Comparison of ENCODE assay signal across 8 cellular contexts in the genomic region with DNA sequence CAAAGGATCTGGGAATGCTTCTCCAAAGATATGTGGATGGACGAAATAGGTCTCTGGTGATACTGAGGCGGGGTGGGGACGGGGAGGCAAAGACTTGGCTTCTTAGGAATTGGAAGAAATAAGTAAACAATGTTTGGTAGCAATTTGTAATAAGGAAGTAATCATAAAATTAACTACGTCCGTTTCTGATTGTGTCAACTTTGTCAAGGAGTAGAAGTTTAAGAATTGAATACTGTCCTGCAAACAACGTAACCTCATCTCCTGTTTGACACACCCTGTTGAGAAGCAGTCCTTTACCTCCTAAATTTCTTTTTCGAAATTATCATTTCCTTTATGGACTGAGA. TPM values are rescaled to one million over a fixed set of nuclear protein-coding genes. Genes with fewer than 3 reads are reported as not detected.
DNase-seq lines count a peak whose midpoint lies in the region; ATAC-seq, FAIRE-seq and TF ChIP-seq lines count a peak whose summit lies in the region.

No MANE protein-coding gene starts in this region.

- H2AFZ ChIP-seq in H1 (ENCODE audit: low read length) (peak overlapping the region; percentile 92), neural progenitor cell (replicated peaks) (peak overlapping the region; percentile 68)

- H3K4me1 ChIP-seq in NT2/D1 (ENCODE audit: insufficient read depth, insufficient read length): no peaks in the 10 kb centered on the region
- H3K4me1 ChIP-seq in H1 (replicated peaks in 1 of 4; ENCODE audit: control insufficient read depth in 3 of 4, insufficient read depth in 4 of 4, low read length in 3 of 4): peaks cover 0 to 4% (median 0%) of the 10 kb centered on the region in 4 experiments; a peak in 1 of 7 replicates
- H3K4me1 ChIP-seq in neural progenitor cell: peaks cover 9% of the 10 kb centered on the region

- H3K27me3 Mint-ChIP-seq in CD4-positive, alpha-beta T cell: no peaks in the 10 kb centered on the region
- peaks cover 2% of the 10 kb centered on the region for H3K27me3 Mint-ChIP-seq in neural progenitor cell (ENCODE audit: insufficient read depth, low read depth)

- H3K27me3 ChIP-seq in CD4-positive, alpha-beta T cell (ENCODE audit: control insufficient read depth, insufficient read depth, low read length): no peaks in the 10 kb centered on the region
- H3K27me3 ChIP-seq in NT2/D1 (ENCODE audit: insufficient read depth, insufficient read length) (no peaks in the 10 kb centered on the region), H1 (replicated peaks in 1 of 4; ENCODE audit: control insufficient read depth in 3 of 4, extremely low read depth in 1 of 4, insufficient read depth in 3 of 4, low read length in 3 of 4) (no peaks in the 10 kb centered on the region), neural progenitor cell (no peaks in the 10 kb centered on the region)

- TF ChIP-seq CTCF in CD4-positive, alpha-beta T cell (IDR thresholded peaks at IDR 0.05): no peak
- TF ChIP-seq CTCF in H1 (IDR thresholded peaks at IDR 0.05; ENCODE audit: control extremely low read depth in 1 of 3, insufficient read depth in 1 of 3, low read depth in 1 of 3, low read length in 3 of 3): no peak
- no peak for TF ChIP-seq CTCF in neural progenitor cell (IDR thresholded peaks at IDR 0.05)

- H2AK5ac ChIP-seq in H1 (ENCODE audit: low read depth, low read length): no peak overlapping the region

- H3K23ac ChIP-seq in H1 (ENCODE audit: insufficient read length): no peak overlapping the region

- no peak for TF ChIP-seq POLR2A in H1 (IDR thresholded peaks at IDR 0.05; ENCODE audit: control extremely low read depth in 1 of 2, low read depth in 2 of 2, low read length in 2 of 2)

- TF ChIP-seq EP300 in H1 (IDR thresholded peaks at IDR 0.05; ENCODE audit: borderline replicate concordance in 1 of 2, low read depth in 2 of 2, low read length in 2 of 2): no peak

- H3K27ac Mint-ChIP-seq in CD4-positive, alpha-beta T cell: peak overlapping the region; percentile 91
- H3K27ac Mint-ChIP-seq in neural progenitor cell: peak overlapping the region; percentile 98

- peak overlapping the region; percentile 78 for H3K27ac ChIP-seq in CD4-positive, alpha-beta T cell (ENCODE audit: low read depth, low read length)
- H3K27ac ChIP-seq in H1 (ENCODE audit: low read depth, low read length) (peak overlapping the region; percentile 91), neural progenitor cell (peak overlapping the region; percentile 83)

- H3K18ac ChIP-seq in H1 (ENCODE audit: extremely low read depth, low read length): peak overlapping the region; percentile 7; the same call in 1 of the 2 replicates

- peak overlapping the region; percentile 89 for H2BK5ac ChIP-seq in H1 (ENCODE audit: low read depth, low read length)

- peak overlapping the region; percentile 96 for H3K4me3 Mint-ChIP-seq in CD4-positive, alpha-beta T cell
- peak overlapping the region; percentile 98 for H3K4me3 Mint-ChIP-seq in neural progenitor cell

- H3K4me3 ChIP-seq in NT2/D1 (ENCODE audit: insufficient read length, low read depth): peak overlapping the region; percentile 97
- H3K4me3 ChIP-seq in H1 (ENCODE audit: extremely low read depth in 1 of 4, insufficient read depth in 2 of 4, low read depth in 3 of 4, low read length in 4 of 4): peak overlapping the region; percentile 75 to 100 (median 98)
- peak overlapping the region; percentile 68 for H3K4me3 ChIP-seq in neural progenitor cell

- peaks cover 5% of the 10 kb centered on the region; the same call in 1 of the 2 replicates for H3K23me2 ChIP-seq in H1 (ENCODE audit: low read depth, low read length)

- H3K9ac ChIP-seq in NT2/D1 (ENCODE audit: insufficient read length, low read depth): peak overlapping the region; percentile 97
- peak overlapping the region; percentile 82 to 97 (median 92) for H3K9ac ChIP-seq in H1 (replicated peaks in 1 of 4; ENCODE audit: extremely low read depth in 1 of 4, low read depth in 3 of 4, low read length in 3 of 4)
- peak overlapping the region; percentile 80 for H3K9ac ChIP-seq in neural progenitor cell

- H3K4me2 ChIP-seq in H1 (ENCODE audit: insufficient read depth in 1 of 2, low read depth in 2 of 2, low read length in 2 of 2) (peak overlapping the region; percentile 71 to 91), neural progenitor cell (peak overlapping the region; percentile 87)

- peaks cover 53% of the 10 kb centered on the region for H3K36me3 Mint-ChIP-seq in CD4-positive, alpha-beta T cell (ENCODE audit: low read depth)
- peaks cover 22% of the 10 kb centered on the region for H3K36me3 Mint-ChIP-seq in neural progenitor cell

- H3K79me1 ChIP-seq in H1 (ENCODE audit: low read depth, low read length): no peaks in the 10 kb centered on the region

- H3K79me2 ChIP-seq in H1 (ENCODE audit: control insufficient read depth in 1 of 2, insufficient read depth in 2 of 2, low read length in 2 of 2) (peaks cover 0 to 14% of the 10 kb centered on the region in 2 experiments; a peak in 3 of 4 replicates), neural progenitor cell (ENCODE audit: low read depth) (peaks cover 37% of the 10 kb centered on the region)

- H3K9me3 ChIP-seq in CD4-positive, alpha-beta T cell (ENCODE audit: control insufficient read depth, low read length): no peaks in the 10 kb centered on the region
- H3K9me3 ChIP-seq in NT2/D1 (ENCODE audit: insufficient read depth, low read length) (no peaks in the 10 kb centered on the region), H1 (ENCODE audit: insufficient read depth in 2 of 2, low read depth in 1 of 2, low read length in 1 of 2) (no peaks in the 10 kb centered on the region), neural progenitor cell (ENCODE audit: low read depth) (no peaks in the 10 kb centered on the region)

- H4K5ac ChIP-seq in H1 (ENCODE audit: insufficient read length, low read depth, low read length): no peak overlapping the region

- FAIRE-seq in H1 (lab: Jason Lieb, UNC): no peak

- H2BK15ac ChIP-seq in H1 (ENCODE audit: low read length): no peak overlapping the region

- peaks cover 29% of the 10 kb centered on the region for H3K4me1 Mint-ChIP-seq in CD4-positive, alpha-beta T cell (ENCODE audit: low read depth)
- H3K4me1 Mint-ChIP-seq in neural progenitor cell: peaks cover 15% of the 10 kb centered on the region

- H3K36me3 ChIP-seq in NT2/D1 (ENCODE audit: insufficient read depth, insufficient read length, low read length) (peaks cover 38% of the 10 kb centered on the region), H1 (ENCODE audit: control insufficient read depth in 2 of 4, insufficient read depth in 4 of 4, low read length in 3 of 4) (peaks cover 7 to 36% (median 25%) of the 10 kb centered on the region in 4 experiments; a peak in 7 of 8 replicates), neural progenitor cell (peaks cover 18% of the 10 kb centered on the region)

- H4K8ac ChIP-seq in H1 (ENCODE audit: extremely low read depth, insufficient read depth, low read length): no peak overlapping the region

- H2BK120ac ChIP-seq in H1 (replicated peaks; ENCODE audit: low read depth, low read length): no peak overlapping the region

- no peak overlapping the region for H3K4ac ChIP-seq in H1 (replicated peaks; ENCODE audit: insufficient read length, low read depth, low read length)

- no peak for ATAC-seq in CD4-positive, alpha-beta T cell (ENCODE audit: poor library complexity)
- ATAC-seq in GM21360 (IDR thresholded peaks at IDR 0.05; ENCODE audit: unreplicated experiment) (no peak), HG03442 (IDR thresholded peaks at IDR 0.05; ENCODE audit: unreplicated experiment) (no peak), HG03457 (IDR thresholded peaks at IDR 0.05; ENCODE audit: unreplicated experiment) (no peak)

- peaks cover 13% of the 10 kb centered on the region for H3F3A ChIP-seq in neural progenitor cell (ENCODE audit: low read depth)

- 7% methylated on average over 7 of the region's 7 CpGs; no CpG with 5 or more reads in 1 of the 2 experiments for WGBS in H1 (ENCODE audit: extremely low coverage in 1 of 2, insufficient coverage in 1 of 2, insufficient read length in 1 of 2, insufficient replicate concordance in 2 of 2, low coverage in 1 of 2, low lambda C conversion rate in 2 of 2, missing lambda C conversion rate in 1 of 2), 2 experiments

- peak in 1 of 10 experiments; percentile 2 for DNase-seq in CD4-positive, alpha-beta T cell
- DNase-seq in NT2/D1 (ENCODE audit: low read depth, low spot score) (no peak), H1 (ENCODE audit: low read depth in 1 of 2, low spot score in 2 of 2) (no peak), neural progenitor cell (ENCODE audit: low spot score) (no peak), LoVo (ENCODE audit: low spot score) (no peak)

- POLR2A ChIA-PET in CD4-positive, alpha-beta T cell (lab: Charles Lee): interaction anchor here (1.0 to 4.0 kb wide), 17 partner anchors 9 to 399 kb away, joined by 3 to 37 read pairs (median 5); a partner anchor contains a TSS
- POLR2A ChIA-PET in H1 (lab: Charles Lee; ENCODE audit: partially characterized antibody): interaction anchor here (0.7 to 3.9 kb wide), 16 partner anchors 9 to 228 kb away, joined by 3 to 25 read pairs (median 4); a partner anchor contains a TSS

- H4K20me1 ChIP-seq in H1 (replicated peaks in 1 of 2; ENCODE audit: control insufficient read depth in 1 of 2, insufficient read depth in 2 of 2, low read length in 2 of 2): peaks cover 2 to 3% of the 10 kb centered on the region in 2 experiments
- H4K20me1 ChIP-seq in neural progenitor cell (ENCODE audit: low read depth): no peaks in the 10 kb centered on the region

- no peak overlapping the region for H3K56ac ChIP-seq in H1 (replicated peaks; ENCODE audit: insufficient read length, low read depth, low read length)

- TF ChIP-seq RAD21 in H1 (IDR thresholded peaks at IDR 0.05 in 1 of 2, conservative IDR thresholded peaks at IDR 0.05 in 1 of 2; ENCODE audit: low read depth in 2 of 2, low read length in 2 of 2): no peak

- intact Hi-C loops in CD4-positive, alpha-beta T cell (cut with DNase I, micrococcal nuclease): no loop called here

- H2BK20ac ChIP-seq in H1 (ENCODE audit: low read length): no peak overlapping the region

- no peaks in the 10 kb centered on the region for H3K9me3 Mint-ChIP-seq in CD4-positive, alpha-beta T cell
- no peaks in the 10 kb centered on the region for H3K9me3 Mint-ChIP-seq in neural progenitor cell

- no peak overlapping the region for H3K14ac ChIP-seq in H1 (ENCODE audit: insufficient read length)

- no peak overlapping the region for H4K91ac ChIP-seq in H1 (replicated peaks; ENCODE audit: insufficient read length, low read length)

- CTCF ChIA-PET in CD4-positive, alpha-beta T cell (lab: Charles Lee): interaction anchor here (3.3 kb wide), 1 partner anchor 21 kb away, joined by 27 read pairs; a partner anchor contains a TSS
- CTCF ChIA-PET in H1 (lab: Charles Lee; ENCODE audit: partially characterized antibody): interaction anchor here (14.5 kb wide), 1 partner anchor 22 kb away, joined by 109 read pairs; a partner anchor contains a TSS

- H2BK12ac ChIP-seq in H1 (ENCODE audit: low read depth, low read length): no peak overlapping the region

RNA-seq across cellular contexts. Expression of a gene that starts 0.5 kb away (rescaled TPM):
- 10 to 100 TPM; 18.6 to 19.9 TPM for total RNA-seq in CD4-positive, alpha-beta T cell
- 26.2 and 26.8 TPM in 2 replicates for total RNA-seq in H1 (2021; fragmentation: NEBNext Ultra II Directional; extraction: Animal tissue kit (Norgen Biotek cat#: 25700))
- polyA plus RNA-seq in H1 (2011; rRNA removed): 23.7 and 26.8 TPM in 2 replicates
- 32.3 TPM for polyA plus RNA-seq in H1 (2011; cell fraction: cytosol; rRNA removed)
- 25.0 TPM for polyA plus RNA-seq in H1 (2011; cell fraction: nucleus; rRNA removed)
- 19.3 to 25.9 TPM (median 21.4 TPM) in 4 replicates for polyA plus RNA-seq in H1 (2012, experiment 1 of 2)
- polyA plus RNA-seq in H1 (2012, experiment 2 of 2): 4.8 TPM
- 16.3 TPM for polyA plus RNA-seq in H1 (2013, experiment 1 of 2)
- polyA plus RNA-seq in H1 (2013, experiment 2 of 2): 15.6 TPM
- polyA minus RNA-seq in H1 (2011; rRNA and poly(A)+ RNA removed): 53.3 and 55.1 TPM in 2 replicates
- polyA minus RNA-seq in H1 (2011; cell fraction: cytosol; rRNA and poly(A)+ RNA removed): 15.9 TPM
- 37.1 TPM for polyA minus RNA-seq in H1 (2011; cell fraction: nucleus; rRNA and poly(A)+ RNA removed)
- total RNA-seq in neural progenitor cell (ENCODE audit: low replicate concordance): 15.6 and 29.5 TPM in 2 replicates

RNA-seq across cellular contexts. Expression of a gene that starts 0.6 kb away (rescaled TPM):
- total RNA-seq in CD4-positive, alpha-beta T cell: 10 to 100 TPM; 11.4 to 11.9 TPM
- 10.2 and 10.8 TPM in 2 replicates for total RNA-seq in H1 (2021; fragmentation: NEBNext Ultra II Directional; extraction: Animal tissue kit (Norgen Biotek cat#: 25700))
- 3.0 and 4.7 TPM in 2 replicates for polyA plus RNA-seq in H1 (2011; rRNA removed)
- 4.5 TPM for polyA plus RNA-seq in H1 (2011; cell fraction: cytosol; rRNA removed)
- 3.2 TPM for polyA plus RNA-seq in H1 (2011; cell fraction: nucleus; rRNA removed)
- 4.8 to 8.7 TPM (median 6.2 TPM) in 4 replicates for polyA plus RNA-seq in H1 (2012, experiment 1 of 2)
- 3.2 TPM for polyA plus RNA-seq in H1 (2012, experiment 2 of 2)
- polyA plus RNA-seq in H1 (2013, experiment 1 of 2): 8.1 TPM
- polyA plus RNA-seq in H1 (2013, experiment 2 of 2): 7.6 TPM
- polyA minus RNA-seq in H1 (2011; rRNA and poly(A)+ RNA removed): 8.2 and 12.3 TPM in 2 replicates
- 2.9 TPM for polyA minus RNA-seq in H1 (2011; cell fraction: cytosol; rRNA and poly(A)+ RNA removed)
- 7.6 TPM for polyA minus RNA-seq in H1 (2011; cell fraction: nucleus; rRNA and poly(A)+ RNA removed)
- total RNA-seq in neural progenitor cell (ENCODE audit: low replicate concordance): 9.7 and 12.9 TPM in 2 replicates

RNA-seq across cellular contexts. Expression of a gene that starts 21.0 kb away (rescaled TPM):
- 1 to 10 TPM; 1.6 to 2.8 TPM for total RNA-seq in CD4-positive, alpha-beta T cell
- 2.7 and 2.8 TPM in 2 replicates for total RNA-seq in H1 (2021; fragmentation: NEBNext Ultra II Directional; extraction: Animal tissue kit (Norgen Biotek cat#: 25700))
- polyA plus RNA-seq in H1 (2011; rRNA removed): 4.1 and 5.1 TPM in 2 replicates
- 5.5 TPM for polyA plus RNA-seq in H1 (2011; cell fraction: cytosol; rRNA removed)
- polyA plus RNA-seq in H1 (2011; cell fraction: nucleus; rRNA removed): 6.3 TPM
- 2.5 to 3.7 TPM (median 3.2 TPM) in 4 replicates for polyA plus RNA-seq in H1 (2012, experiment 1 of 2)
- polyA plus RNA-seq in H1 (2012, experiment 2 of 2): 8.8 TPM
- polyA plus RNA-seq in H1 (2013, experiment 1 of 2): 2.4 TPM
- 2.2 TPM for polyA plus RNA-seq in H1 (2013, experiment 2 of 2)
- polyA minus RNA-seq in H1 (2011; rRNA and poly(A)+ RNA removed): 1.3 and 2.0 TPM in 2 replicates
- polyA minus RNA-seq in H1 (2011; cell fraction: cytosol; rRNA and poly(A)+ RNA removed): 1.0 TPM
- 1.2 TPM for polyA minus RNA-seq in H1 (2011; cell fraction: nucleus; rRNA and poly(A)+ RNA removed)
- 5.9 and 11.9 TPM in 2 replicates for total RNA-seq in neural progenitor cell (ENCODE audit: low replicate concordance)

RNA-seq across cellular contexts. Expression of a gene that starts 34.4 kb away (rescaled TPM):
- 10 to 100 TPM; 18.7 to 19.7 TPM for total RNA-seq in CD4-positive, alpha-beta T cell
- 36.7 and 40.7 TPM in 2 replicates for total RNA-seq in H1 (2021; fragmentation: NEBNext Ultra II Directional; extraction: Animal tissue kit (Norgen Biotek cat#: 25700))
- polyA plus RNA-seq in H1 (2011; rRNA removed): 49.9 and 73.8 TPM in 2 replicates
- polyA plus RNA-seq in H1 (2011; cell fraction: cytosol; rRNA removed): 28.8 TPM
- polyA plus RNA-seq in H1 (2011; cell fraction: nucleus; rRNA removed): 99.2 TPM
- 40.5 to 52.2 TPM (median 46.3 TPM) in 4 replicates for polyA plus RNA-seq in H1 (2012, experiment 1 of 2)
- polyA plus RNA-seq in H1 (2012, experiment 2 of 2): 44.2 TPM
- polyA plus RNA-seq in H1 (2013, experiment 1 of 2): 40.9 TPM
- 39.1 TPM for polyA plus RNA-seq in H1 (2013, experiment 2 of 2)
- polyA minus RNA-seq in H1 (2011; rRNA and poly(A)+ RNA removed): 20.0 and 23.6 TPM in 2 replicates
- polyA minus RNA-seq in H1 (2011; cell fraction: cytosol; rRNA and poly(A)+ RNA removed): 24.3 TPM
- 34.7 TPM for polyA minus RNA-seq in H1 (2011; cell fraction: nucleus; rRNA and poly(A)+ RNA removed)
- total RNA-seq in neural progenitor cell (ENCODE audit: low replicate concordance): 15.7 and 33.7 TPM in 2 replicates
